ENCODE assay signal across 17 cellular contexts in the genomic region with DNA sequence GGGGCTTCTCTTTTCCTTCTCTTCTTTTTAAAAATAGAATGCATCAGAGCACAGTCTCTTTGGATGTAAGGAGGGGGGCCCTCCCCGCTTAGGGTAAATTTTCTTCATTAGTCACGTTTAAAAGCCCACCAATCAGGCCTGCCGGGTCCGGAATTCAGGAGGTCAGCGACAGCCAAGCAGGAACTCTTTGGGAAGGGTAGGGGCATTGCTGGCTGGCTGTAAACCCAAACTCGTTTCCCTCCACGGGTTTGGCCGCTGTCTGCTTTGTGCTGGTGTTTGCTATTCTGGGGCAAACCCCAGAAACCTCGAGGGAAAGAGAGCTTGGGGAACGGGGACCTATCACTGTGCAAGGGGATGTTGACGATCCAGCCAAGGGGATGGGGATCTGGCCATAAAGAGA.
A peak's percentile ranks its signal among the peaks of the same experiment; 100 is the strongest.
DNase-seq lines count a peak whose midpoint lies in the region; ATAC-seq, FAIRE-seq and TF ChIP-seq lines count a peak whose summit lies in the region.
"Had no signal": no experiment of that assay in that cellular context is flagged by ENCODE, and none has a peak within 500 bp of the region (broad histone marks: within the 10 kb centered on the region; RNA-seq: fewer than 3 reads in every experiment).

No MANE protein-coding gene starts in this region.

- in situ Hi-C loops in GM12878 (cut with MboI): no loop called here

- no TSS peak for BruUV-seq in GM12878 (replicated peaks; lab: Mats Ljungman, UMichigan)

- no peak for DNase-seq in GM23338 (ENCODE audit: low spot score)
- no peak for DNase-seq in GM12878 (ENCODE audit: low read depth, low spot score)
- DNase-seq in neural progenitor cell (ENCODE audit: low spot score): peak; percentile 47
- DNase-seq in AG08395 (ENCODE audit: low spot score): no peak
- DNase-seq in 8988T: no peak
- DNase-seq: C1 segment of cervical spinal cord, KG1, MV-4-11, NCI-H1694 treated with DMSO at 0.1 percent for 48 hours, NCI-H510A treated with DMSO at 0.1 percent for 48 hours, NCI-H82, OCI-M1 had no signal

- no peaks in the 10 kb centered on the region for H3K36me3 ChIP-seq in GM23338 (ENCODE audit: insufficient read depth)
- H3K36me3 ChIP-seq in GM12878 (ENCODE audit: control insufficient read depth in 2 of 2, insufficient read depth in 2 of 2, low read length in 1 of 2): no peaks in the 10 kb centered on the region
- no peaks in the 10 kb centered on the region for H3K36me3 ChIP-seq in iPS-15b (ENCODE audit: control insufficient read depth, insufficient read depth, low read length)
- H3K36me3 ChIP-seq in neural progenitor cell: no peaks in the 10 kb centered on the region

- no peak for FAIRE-seq in GM12878 (lab: Jason Lieb, UNC)
- FAIRE-seq: D721Med had no signal

- SMC1A ChIA-PET in GM12878 (lab: Charles Lee; ENCODE audit: uncharacterized antibody, unreplicated experiment): no interaction called here

- H3K4me1 Mint-ChIP-seq in GM23338 (peaks cover 49% of the 10 kb centered on the region), neural progenitor cell (peaks cover 71% of the 10 kb centered on the region)

- TF ChIP-seq EP300 in GM12878 (IDR thresholded peaks at IDR 0.05; ENCODE audit: borderline replicate concordance in 1 of 2, control insufficient read depth in 1 of 2, low read depth in 2 of 2, low read length in 2 of 2): no peak

- TF ChIP-seq CTCF in GM23338 (conservative IDR thresholded peaks at IDR 0.05; ENCODE audit: low read depth in 2 of 2) (no peak), GM12878 (IDR thresholded peaks at IDR 0.05 in 2 of 3, conservative IDR thresholded peaks at IDR 0.05 in 1 of 3; ENCODE audit: control insufficient read depth in 2 of 3, extremely low read depth in 1 of 3, insufficient read depth in 1 of 3, low read depth in 3 of 3, low read length in 3 of 3) (no peak), neural progenitor cell (IDR thresholded peaks at IDR 0.05) (no peak)

- peaks cover 60% of the 10 kb centered on the region for H3K4me1 ChIP-seq in GM23338 (ENCODE audit: insufficient read depth)
- H3K4me1 ChIP-seq in GM12878 (ENCODE audit: control insufficient read depth, insufficient read depth, low read length): no peaks in the 10 kb centered on the region
- peaks cover 10% of the 10 kb centered on the region for H3K4me1 ChIP-seq in iPS-15b (ENCODE audit: control insufficient read depth, insufficient read depth, low read length)
- peaks cover 58% of the 10 kb centered on the region for H3K4me1 ChIP-seq in neural progenitor cell

- ATAC-seq in GM23338 (peak; percentile 52), GM12878 (no peak), HG02884 (IDR thresholded peaks at IDR 0.05; ENCODE audit: unreplicated experiment) (no peak), GM18519 (IDR thresholded peaks at IDR 0.05; ENCODE audit: low FRiP score, unreplicated experiment) (no peak)

- intact Hi-C loops in GM12878 (cut with micrococcal nuclease; ENCODE audit: unreplicated experiment): no loop called here

- H3K9me3 Mint-ChIP-seq in GM23338 (no peaks in the 10 kb centered on the region), neural progenitor cell (no peaks in the 10 kb centered on the region)

- H3K9me3 ChIP-seq in GM12878 (replicated peaks; ENCODE audit: control insufficient read depth, insufficient read depth, low read length) (no peaks in the 10 kb centered on the region), iPS-15b (ENCODE audit: control insufficient read depth, insufficient read depth, low read length) (no peaks in the 10 kb centered on the region), neural progenitor cell (ENCODE audit: low read depth) (no peaks in the 10 kb centered on the region)

- no peak overlapping the region for H3K27ac Mint-ChIP-seq in GM23338
- H3K27ac Mint-ChIP-seq in neural progenitor cell: peak overlapping the region; percentile 94

- no peaks in the 10 kb centered on the region for H3K9me2 ChIP-seq in GM23338 (ENCODE audit: insufficient read depth)

- TF ChIP-seq POLR2A in GM12878 (IDR thresholded peaks at IDR 0.05; ENCODE audit: low read depth, low read length): no peak

- H3K79me2 ChIP-seq in GM23338 (replicated peaks; ENCODE audit: insufficient read depth) (no peaks in the 10 kb centered on the region), GM12878 (ENCODE audit: control insufficient read depth, insufficient read depth, low read length) (no peaks in the 10 kb centered on the region), neural progenitor cell (ENCODE audit: low read depth) (no peaks in the 10 kb centered on the region)

- RAD21 ChIA-PET in GM12878 (lab: Charles Lee; ENCODE audit: unreplicated experiment): no interaction called here

- H3K4me3 ChIP-seq in GM23338 (no peak overlapping the region), GM12878 (no peak overlapping the region), iPS-15b (ENCODE audit: low read depth, low read length) (peak overlapping the region; percentile 59), neural progenitor cell (no peak overlapping the region)

- WGBS in GM12878 (ENCODE audit: insufficient coverage, insufficient replicate concordance, low lambda C conversion rate, missing lambda C conversion rate): 26% methylated on average over 11 of the region's 11 CpGs

- H3K27me3 ChIP-seq in GM23338 (ENCODE audit: insufficient read depth): no peaks in the 10 kb centered on the region
- peaks cover 5% of the 10 kb centered on the region in 2 experiments; a peak in 1 of 4 replicates for H3K27me3 ChIP-seq in GM12878 (replicated peaks in 1 of 2; ENCODE audit: control insufficient read depth in 2 of 2, insufficient read depth in 2 of 2, low read length in 1 of 2)
- peaks cover 6% of the 10 kb centered on the region for H3K27me3 ChIP-seq in iPS-15b (ENCODE audit: control insufficient read depth, insufficient read depth, low read length)
- H3K27me3 ChIP-seq in neural progenitor cell: no peaks in the 10 kb centered on the region

- CTCF ChIA-PET in GM12878 (lab: Yijun Ruan, JAX): no interaction called here

- H2AFZ ChIP-seq in GM23338 (peak overlapping the region; percentile 88), GM12878 (ENCODE audit: control insufficient read depth, low read depth, low read length) (no peak overlapping the region), neural progenitor cell (replicated peaks) (peak overlapping the region; percentile 51)

- H3K9ac ChIP-seq in GM12878 (ENCODE audit: control insufficient read depth, insufficient read depth, low read length) (no peak overlapping the region), iPS-15b (ENCODE audit: low read depth, low read length) (no peak overlapping the region), neural progenitor cell (no peak overlapping the region)

- TF ChIP-seq RAD21 in GM12878 (IDR thresholded peaks at IDR 0.05; ENCODE audit: insufficient read depth, low read depth, low read length): no peak

- no peaks in the 10 kb centered on the region for H3K36me3 Mint-ChIP-seq in GM23338 (ENCODE audit: low read depth)
- no peaks in the 10 kb centered on the region for H3K36me3 Mint-ChIP-seq in neural progenitor cell

- H3K4me2 ChIP-seq in GM23338 (no peak overlapping the region), GM12878 (ENCODE audit: control insufficient read depth, insufficient read depth) (no peak overlapping the region), neural progenitor cell (peak overlapping the region; percentile 67)

- peak overlapping the region; percentile 3; the same call in 1 of the 3 replicates for H3K4me3 Mint-ChIP-seq in GM23338
- peak overlapping the region; percentile 81 for H3K4me3 Mint-ChIP-seq in neural progenitor cell

- H3K27ac ChIP-seq in GM23338 (ENCODE audit: low read depth) (no peak overlapping the region), GM12878 (ENCODE audit: control insufficient read depth, insufficient read depth) (no peak overlapping the region), neural progenitor cell (no peak overlapping the region)
- H3K27ac ChIP-seq: RWPE1 had no signal

- POLR2A ChIA-PET in GM12878 (lab: Charles Lee): no interaction called here

- H3K27me3 Mint-ChIP-seq in GM23338 (ENCODE audit: insufficient read depth, low read depth, poor library complexity): peaks cover 4% of the 10 kb centered on the region
- H3K27me3 Mint-ChIP-seq in neural progenitor cell (ENCODE audit: insufficient read depth, low read depth): peaks cover 5% of the 10 kb centered on the region

- H3F3A ChIP-seq in GM23338 (replicated peaks; ENCODE audit: low read depth): no peaks in the 10 kb centered on the region
- peaks cover 13% of the 10 kb centered on the region for H3F3A ChIP-seq in neural progenitor cell (ENCODE audit: low read depth)

- H4K20me1 ChIP-seq in GM23338 (replicated peaks; ENCODE audit: insufficient read depth): no peaks in the 10 kb centered on the region
- H4K20me1 ChIP-seq in GM12878 (ENCODE audit: control insufficient read depth, insufficient read depth): no peaks in the 10 kb centered on the region
- H4K20me1 ChIP-seq in neural progenitor cell (ENCODE audit: low read depth): no peaks in the 10 kb centered on the region

TF ChIP-seq in GM23338, 12 proteins besides CTCF, POLR2A, EP300 and RAD21 (continues in another document):
- no peak for TF ChIP-seq ZNF114 (CRISPR knock-in tag; IDR thresholded peaks at IDR 0.05)
- TF ChIP-seq CREB1 (CRISPR knock-in tag; IDR thresholded peaks at IDR 0.05; ENCODE audit: low read depth): no peak
- TF ChIP-seq, protein P1, sequence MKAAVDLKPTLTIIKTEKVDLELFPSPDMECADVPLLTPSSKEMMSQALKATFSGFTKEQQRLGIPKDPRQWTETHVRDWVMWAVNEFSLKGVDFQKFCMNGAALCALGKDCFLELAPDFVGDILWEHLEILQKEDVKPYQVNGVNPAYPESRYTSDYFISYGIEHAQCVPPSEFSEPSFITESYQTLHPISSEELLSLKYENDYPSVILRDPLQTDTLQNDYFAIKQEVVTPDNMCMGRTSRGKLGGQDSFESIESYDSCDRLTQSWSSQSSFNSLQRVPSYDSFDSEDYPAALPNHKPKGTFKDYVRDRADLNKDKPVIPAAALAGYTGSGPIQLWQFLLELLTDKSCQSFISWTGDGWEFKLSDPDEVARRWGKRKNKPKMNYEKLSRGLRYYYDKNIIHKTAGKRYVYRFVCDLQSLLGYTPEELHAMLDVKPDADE (IDR thresholded peaks at IDR 0.05): no peak
- no peak for TF ChIP-seq STAT1 (IDR thresholded peaks at IDR 0.05; ENCODE audit: unreplicated experiment)

TF ChIP-seq in GM12878, 131 proteins besides CTCF, POLR2A, EP300 and RAD21 (continues in another document):
- TF ChIP-seq, protein P2, sequence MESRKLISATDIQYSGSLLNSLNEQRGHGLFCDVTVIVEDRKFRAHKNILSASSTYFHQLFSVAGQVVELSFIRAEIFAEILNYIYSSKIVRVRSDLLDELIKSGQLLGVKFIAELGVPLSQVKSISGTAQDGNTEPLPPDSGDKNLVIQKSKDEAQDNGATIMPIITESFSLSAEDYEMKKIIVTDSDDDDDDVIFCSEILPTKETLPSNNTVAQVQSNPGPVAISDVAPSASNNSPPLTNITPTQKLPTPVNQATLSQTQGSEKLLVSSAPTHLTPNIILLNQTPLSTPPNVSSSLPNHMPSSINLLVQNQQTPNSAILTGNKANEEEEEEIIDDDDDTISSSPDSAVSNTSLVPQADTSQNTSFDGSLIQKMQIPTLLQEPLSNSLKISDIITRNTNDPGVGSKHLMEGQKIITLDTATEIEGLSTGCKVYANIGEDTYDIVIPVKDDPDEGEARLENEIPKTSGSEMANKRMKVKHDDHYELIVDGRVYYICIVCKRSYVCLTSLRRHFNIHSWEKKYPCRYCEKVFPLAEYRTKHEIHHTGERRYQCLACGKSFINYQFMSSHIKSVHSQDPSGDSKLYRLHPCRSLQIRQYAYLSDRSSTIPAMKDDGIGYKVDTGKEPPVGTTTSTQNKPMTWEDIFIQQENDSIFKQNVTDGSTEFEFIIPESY (IDR thresholded peaks at IDR 0.05): no peak
